ENCODE assay signal across 30 cellular contexts in genomic region chr3:179907784-179908482, GRCh38.
"Had no signal": no experiment of that assay in that cellular context is flagged by ENCODE, and none has a peak within 500 bp of the region (broad histone marks: within the 10 kb centered on the region; RNA-seq: fewer than 3 reads in every experiment).

No MANE protein-coding gene starts in this region.

- H3K4me3 ChIP-seq: adrenal gland, breast epithelium had no signal

- ATAC-seq: activated CD8-positive, alpha-beta T cell treated with anti-CD3 and anti-CD28 coated beads for 36 hours; activated naive CD4-positive, alpha-beta T cell treated with anti-CD3 and anti-CD28 coated beads, Interleukin-2, amount 50 U/mL, for 72 hours; activated T-cell treated with anti-CD3 and anti-CD28 coated beads, Interleukin-2, amount 50 U/mL, for 4 hours; activated T-cell treated with anti-CD3 and anti-CD28 coated beads, Interleukin-2, amount 50 U/mL, for 72 hours; activated T-helper 17 cell treated with anti-CD3 and anti-CD28 coated beads, Interleukin-2, amount 50 U/mL, for 72 hours; T-cell; T-helper 17 cell had no signal

- H3K27me3 ChIP-seq: adrenal gland, brain microvascular endothelial cell, breast epithelium had no signal

- H3K9me3 ChIP-seq: adrenal gland, breast epithelium had no signal

- H3K4me1 ChIP-seq: adrenal gland, breast epithelium had no signal

- H3K27ac ChIP-seq: adrenal gland, brain microvascular endothelial cell, breast epithelium had no signal

- DNase-seq: activated B cell treated with CpG ODN at 0.5 μM for 24 hours; activated CD4-positive, alpha-beta memory T cell treated with anti-CD3 and anti-CD28 coated beads for 36 hours; activated CD4-positive, alpha-beta T cell treated with anti-CD3 and anti-CD28 coated beads for 4 hours; activated CD4-positive, alpha-beta T cell treated with anti-CD3 and anti-CD28 coated beads, Interleukin-2, amount 10 ng/mL, durations not matched to agents 24 days and 14 days; activated CD4-positive, alpha-beta T cell treated with anti-CD3 and anti-CD28 coated beads, Interleukin-2, amount 50 U/mL, for 1 hour; activated CD4-positive, alpha-beta T cell treated with anti-CD3 and anti-CD28 coated beads, Interleukin-2, amount 50 U/mL, for 4 hours; activated CD4-positive, CD25-positive, alpha-beta regulatory T cell treated with anti-CD3 and anti-CD28 coated beads, Interleukin-2, amount 50 U/mL, for 72 hours; activated CD8-positive, alpha-beta memory T cell treated with anti-CD3 and anti-CD28 coated beads, Interleukin-2, amount 50 U/mL, for 4 hours; activated CD8-positive, alpha-beta T cell treated with anti-CD3 and anti-CD28 coated beads for 36 hours; activated effector memory CD4-positive, alpha-beta T cell treated with anti-CD3 and anti-CD28 coated beads, Interleukin-2, amount 50 U/mL, for 16 hours; activated gamma-delta T cell treated with Interleukin-2 at 50 U/mL for 16 hours; activated naive CD4-positive, alpha-beta T cell; activated naive CD4-positive, alpha-beta T cell treated with anti-CD3 and anti-CD28 coated beads for 36 hours; activated naive CD4-positive, alpha-beta T cell treated with anti-CD3 and anti-CD28 coated beads, Interleukin-2, amount 50 U/mL, for 16 hours; activated naive CD8-positive, alpha-beta T cell treated with anti-CD3 and anti-CD28 coated beads for 36 hours; activated T-cell treated with anti-CD3 and anti-CD28 coated beads for 4 hours; activated T-cell treated with anti-CD3 and anti-CD28 coated beads, Interleukin-2, amount 50 U/mL, for 1 hour; activated T-cell treated with anti-CD3 and anti-CD28 coated beads, Interleukin-2, amount 50 U/mL, for 4 hours; activated T-cell treated with anti-CD3 and anti-CD28 coated beads, Interleukin-2, amount 50 U/mL, for 72 hours; adrenal gland; amniotic stem cell; aorta; brain microvascular endothelial cell; central memory CD4-positive, alpha-beta T cell; T-cell; T-helper 17 cell; T-helper 9 cell had no signal

- H3K36me3 ChIP-seq: adrenal gland, brain microvascular endothelial cell, breast epithelium had no signal
